In genomic region chr17:27319536-27320221, GRCh38 we compare ENCODE assay signal across 8 cellular contexts. TPM values are rescaled to one million over a fixed set of nuclear protein-coding genes. Genes with fewer than 3 reads are reported as not detected.
DNase-seq lines count a peak whose midpoint lies in the region; ATAC-seq and TF ChIP-seq lines count a peak whose summit lies in the region.

No MANE protein-coding gene starts in this region.

- no peak for TF ChIP-seq POLR2A in Peyer's patch (IDR thresholded peaks at IDR 0.05)

- TF ChIP-seq CTCF in DND-41 (IDR thresholded peaks at IDR 0.05; ENCODE audit: borderline replicate concordance, extremely low read depth, low read length, poor library complexity, severe bottlenecking), result no peak
- TF ChIP-seq CTCF in Peyer's patch (IDR thresholded peaks at IDR 0.05), result no peak
- TF ChIP-seq CTCF in glutamatergic neuron (IDR thresholded peaks at IDR 0.05; ENCODE audit: partially characterized antibody, unreplicated experiment), result no peak

- DNase-seq in DND-41, result no peak
- peak in 1 of 3 donors; percentile 60 for DNase-seq in Peyer's patch
- DNase-seq in glutamatergic neuron, result no peak
- DNase-seq in putamen (ENCODE audit: low spot score), result peak; percentile 49
- DNase-seq in activated naive CD4-positive, alpha-beta T cell treated with anti-CD3 and anti-CD28 coated beads, Interleukin-2, amount 10 ng/mL, durations not matched to agents 7 days and 5 days, result no peak
- no peak for DNase-seq in activated naive CD4-positive, alpha-beta T cell treated with anti-CD3 and anti-CD28 coated beads, Interleukin-2, amount 50 U/mL, for 16 hours
- no peak for DNase-seq in iPS-NIHi11 (ENCODE audit: low spot score)

- CTCF ChIA-PET in activated naive CD4-positive, alpha-beta T cell treated with anti-CD3 and anti-CD28 coated beads, Interleukin-2, amount 10 ng/mL, durations not matched to agents 7 days and 5 days (lab: Charles Lee), result interaction anchor here (0.6 to 1.8 kb wide), 4 partner anchors 13 to 83 kb away, joined by 3 to 8 read pairs (median 5); no protein-coding TSS in a partner anchor

- ATAC-seq in DND-41 (ENCODE audit: insufficient read depth, low read depth) (peak; percentile 47; the same call in 1 of the 3 replicates), GM19395 (IDR thresholded peaks at IDR 0.05; ENCODE audit: unreplicated experiment) (no peak)

- H3K9me3 ChIP-seq in DND-41 (ENCODE audit: insufficient read depth, low read length, severe bottlenecking) (no peaks in the 10 kb centered on the region), Peyer's patch (no peaks in the 10 kb centered on the region)

- no peak overlapping the region for H3K9ac ChIP-seq in DND-41 (ENCODE audit: low read depth, low read length)

- H3K27ac ChIP-seq in DND-41 (ENCODE audit: low read length), result no peak overlapping the region
- peak overlapping the region in 3 of 4 donors; percentile 11 to 34 (median 30) for H3K27ac ChIP-seq in Peyer's patch

- H3K36me3 Mint-ChIP-seq in glutamatergic neuron (ENCODE audit: unreplicated experiment), result no peaks in the 10 kb centered on the region
- H3K36me3 Mint-ChIP-seq in activated naive CD4-positive, alpha-beta T cell treated with anti-CD3 and anti-CD28 coated beads, Interleukin-2, amount 10 ng/mL, durations not matched to agents 7 days and 5 days, result peaks cover 34% of the 10 kb centered on the region

- peak overlapping the region; percentile 76 for H3K27ac Mint-ChIP-seq in glutamatergic neuron (ENCODE audit: unreplicated experiment)
- no peak overlapping the region for H3K27ac Mint-ChIP-seq in activated naive CD4-positive, alpha-beta T cell treated with anti-CD3 and anti-CD28 coated beads, Interleukin-2, amount 10 ng/mL, durations not matched to agents 7 days and 5 days

- peaks cover 18% of the 10 kb centered on the region for H3K4me1 Mint-ChIP-seq in glutamatergic neuron (ENCODE audit: low read depth, unreplicated experiment)
- no peaks in the 10 kb centered on the region for H3K4me1 Mint-ChIP-seq in activated naive CD4-positive, alpha-beta T cell treated with anti-CD3 and anti-CD28 coated beads, Interleukin-2, amount 10 ng/mL, durations not matched to agents 7 days and 5 days

- H3K4me3 ChIP-seq in DND-41 (ENCODE audit: low read depth in 1 of 2, low read length in 2 of 2) (no peak overlapping the region), Peyer's patch (no peak overlapping the region)

- H4K20me1 ChIP-seq in DND-41 (ENCODE audit: insufficient read depth, low read length), result no peaks in the 10 kb centered on the region

- H3K79me2 ChIP-seq in DND-41 (ENCODE audit: insufficient read depth, low read length), result no peaks in the 10 kb centered on the region

- peaks cover 2% of the 10 kb centered on the region for H3K27me3 Mint-ChIP-seq in glutamatergic neuron (ENCODE audit: unreplicated experiment)
- no peaks in the 10 kb centered on the region for H3K27me3 Mint-ChIP-seq in activated naive CD4-positive, alpha-beta T cell treated with anti-CD3 and anti-CD28 coated beads, Interleukin-2, amount 10 ng/mL, durations not matched to agents 7 days and 5 days

- H3K27me3 ChIP-seq in DND-41 (ENCODE audit: insufficient read depth, low read length, poor library complexity), result no peaks in the 10 kb centered on the region
- H3K27me3 ChIP-seq in Peyer's patch, result no peaks in the 10 kb centered on the region

- no peak overlapping the region for H3K4me3 Mint-ChIP-seq in glutamatergic neuron (ENCODE audit: unreplicated experiment)
- no peak overlapping the region for H3K4me3 Mint-ChIP-seq in activated naive CD4-positive, alpha-beta T cell treated with anti-CD3 and anti-CD28 coated beads, Interleukin-2, amount 10 ng/mL, durations not matched to agents 7 days and 5 days

- peaks cover 13% of the 10 kb centered on the region for H3K9me3 Mint-ChIP-seq in glutamatergic neuron (ENCODE audit: unreplicated experiment)
- H3K9me3 Mint-ChIP-seq in activated naive CD4-positive, alpha-beta T cell treated with anti-CD3 and anti-CD28 coated beads, Interleukin-2, amount 10 ng/mL, durations not matched to agents 7 days and 5 days, result no peaks in the 10 kb centered on the region

- H2AFZ ChIP-seq in DND-41 (ENCODE audit: low read depth, low read length), result no peak overlapping the region

- H3K36me3 ChIP-seq in DND-41 (ENCODE audit: insufficient read depth, low read length) (peaks cover 38% of the 10 kb centered on the region), Peyer's patch (peaks cover 0 to 41% (median 0%) of the 10 kb centered on the region in 3 donors)

- H3K4me1 ChIP-seq in DND-41 (ENCODE audit: insufficient read depth, low read length) (no peaks in the 10 kb centered on the region), Peyer's patch (peaks cover 0 to 46% (median 3%) of the 10 kb centered on the region in 4 donors)

- no peak overlapping the region for H3K4me2 ChIP-seq in DND-41 (ENCODE audit: insufficient read depth, low read length)

RNA-seq across cellular contexts. Expression of gene WSB1, which starts 25.8 kb away (rescaled TPM):
- total RNA-seq in Peyer's patch (100 to 1,000 TPM in 2 of 4 donors, 10 to 100 TPM in 2; 61.5 to 208 (median 112) TPM), glutamatergic neuron (ENCODE audit: unreplicated experiment) (633 TPM)
